ENCODE assay signal across 7 cellular contexts in the genomic region with DNA sequence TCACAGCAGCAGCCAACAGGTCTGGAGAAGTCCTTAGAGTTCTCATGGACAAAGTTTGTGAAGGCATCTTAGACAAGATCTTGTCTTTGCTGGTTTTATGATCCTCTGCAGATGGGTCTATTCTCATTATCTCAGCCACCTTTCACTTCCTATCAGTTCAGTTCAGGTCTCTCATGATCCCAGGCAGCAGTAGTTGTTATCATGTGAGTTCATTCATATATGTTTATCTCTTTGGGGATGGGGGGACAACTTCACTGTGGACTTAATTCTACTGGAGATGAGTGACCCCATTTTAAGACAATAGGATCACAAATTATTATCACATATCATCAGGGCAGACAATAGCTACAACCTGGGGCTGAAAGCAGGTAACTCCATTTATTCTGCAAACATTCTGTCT. TPM values are rescaled to one million over a fixed set of nuclear protein-coding genes. Genes with fewer than 3 reads are reported as not detected.
"Had no signal": no experiment of that assay in that cellular context is flagged by ENCODE, and none has a peak within 500 bp of the region (broad histone marks: within the 10 kb centered on the region; RNA-seq: fewer than 3 reads in every experiment).

No MANE protein-coding gene starts in this region.

RNA-seq across cellular contexts. Expression of a gene that starts 48.1 kb away (rescaled TPM):
- total RNA-seq: stomach, subcutaneous adipose tissue, suprapubic skin, temporal lobe, thoracic aorta, thyroid gland, tibial nerve had no signal
